ENCODE assay signal across 8 cellular contexts in genomic region chr5:111511174-111512025, GRCh38. TPM values are rescaled to one million over a fixed set of nuclear protein-coding genes. Genes with fewer than 3 reads are reported as not detected.
A peak's percentile ranks its signal among the peaks of the same experiment; 100 is the strongest.
DNase-seq lines count a peak whose midpoint lies in the region; FAIRE-seq and TF ChIP-seq lines count a peak whose summit lies in the region.

No MANE protein-coding gene starts in this region.

- peak overlapping the region; percentile 77 for H3K27ac ChIP-seq in GM23248

- intact Hi-C loops in dendritic cell treated with granulocyte-macrophage colony-stimulating factor and Interleukin-4, amounts not matched to agents 40 ng/mL and 50 ng/mL, for 4 days (cut with micrococcal nuclease), result loop anchor here (2.0 to 5.0 kb wide), 3 partner anchors 19 to 1011 kb away; partner anchors contain the start of gene WDR36

- peaks cover 59% of the 10 kb centered on the region for H3K79me2 ChIP-seq in GM23248 (ENCODE audit: insufficient read depth)

- peaks cover 15% of the 10 kb centered on the region; the same call in 1 of the 2 replicates for H3K4me1 ChIP-seq in GM23248 (ENCODE audit: insufficient read depth)

- no peaks in the 10 kb centered on the region for H3K9me2 ChIP-seq in GM23248 (ENCODE audit: insufficient read depth)

- H3K27me3 ChIP-seq in GM23248 (replicated peaks; ENCODE audit: insufficient read depth), result no peaks in the 10 kb centered on the region

- no peak for TF ChIP-seq POLR2A in NB4 (IDR thresholded peaks at IDR 0.05; ENCODE audit: extremely low read depth, insufficient read length)

- TF ChIP-seq CTCF in NB4 (IDR thresholded peaks at IDR 0.05; ENCODE audit: low read depth, low read length), result no peak
- no peak for TF ChIP-seq CTCF in mesothelial cell of epicardium (IDR thresholded peaks at IDR 0.05; ENCODE audit: unreplicated experiment)
- no peak for TF ChIP-seq CTCF in D721Med (IDR thresholded peaks at IDR 0.05; ENCODE audit: insufficient read depth, missing control alignments)

- no peaks in the 10 kb centered on the region for H3K27me3 Mint-ChIP-seq in dendritic cell treated with granulocyte-macrophage colony-stimulating factor and Interleukin-4, amounts not matched to agents 40 ng/mL and 50 ng/mL, for 4 days
- H3K27me3 Mint-ChIP-seq in mesothelial cell of epicardium (ENCODE audit: low read depth), result no peaks in the 10 kb centered on the region

- DNase-seq in ELR (ENCODE audit: low read depth) (peak; percentile 43), GM23248 (peak; percentile 64), NB4 (ENCODE audit: low read depth) (no peak), mesothelial cell of epicardium (ENCODE audit: low spot score in 2 of 2, unreplicated experiment in 2 of 2) (no peak), D341Med (ENCODE audit: low spot score) (no peak), D721Med (ENCODE audit: insufficient read length, low spot score) (no peak), KG1 (lab: John Stamatoyannopoulos, UW) (no peak)

- peaks cover 13% of the 10 kb centered on the region for H3K36me3 Mint-ChIP-seq in dendritic cell treated with granulocyte-macrophage colony-stimulating factor and Interleukin-4, amounts not matched to agents 40 ng/mL and 50 ng/mL, for 4 days (ENCODE audit: low read depth)
- no peaks in the 10 kb centered on the region for H3K36me3 Mint-ChIP-seq in mesothelial cell of epicardium

- H3K9ac ChIP-seq in GM23248, result peak overlapping the region; percentile 83

- H3K9me3 Mint-ChIP-seq in dendritic cell treated with granulocyte-macrophage colony-stimulating factor and Interleukin-4, amounts not matched to agents 40 ng/mL and 50 ng/mL, for 4 days, result no peaks in the 10 kb centered on the region
- H3K9me3 Mint-ChIP-seq in mesothelial cell of epicardium, result no peaks in the 10 kb centered on the region

- no peak for FAIRE-seq in D721Med (lab: Jason Lieb, UNC)

- H3K27ac Mint-ChIP-seq in dendritic cell treated with granulocyte-macrophage colony-stimulating factor and Interleukin-4, amounts not matched to agents 40 ng/mL and 50 ng/mL, for 4 days, result peak overlapping the region; percentile 96
- H3K27ac Mint-ChIP-seq in mesothelial cell of epicardium, result peak overlapping the region; percentile 99

- H3K4me2 ChIP-seq in GM23248 (ENCODE audit: unreplicated experiment), result peak overlapping the region; percentile 89

- peak overlapping the region; percentile 82 for H2AFZ ChIP-seq in GM23248

- no peaks in the 10 kb centered on the region for H4K20me1 ChIP-seq in GM23248 (ENCODE audit: insufficient read depth)

- H3K4me3 ChIP-seq in GM23248, result peak overlapping the region; percentile 89
- H3K4me3 ChIP-seq in NB4 (ENCODE audit: low read depth, low read length), result peak overlapping the region; percentile 85

- peak overlapping the region; percentile 97 for H3K4me3 Mint-ChIP-seq in dendritic cell treated with granulocyte-macrophage colony-stimulating factor and Interleukin-4, amounts not matched to agents 40 ng/mL and 50 ng/mL, for 4 days
- peak overlapping the region; percentile 95 for H3K4me3 Mint-ChIP-seq in mesothelial cell of epicardium

- no peaks in the 10 kb centered on the region for H3K9me3 ChIP-seq in GM23248 (ENCODE audit: low read depth)

- H3K4me1 Mint-ChIP-seq in dendritic cell treated with granulocyte-macrophage colony-stimulating factor and Interleukin-4, amounts not matched to agents 40 ng/mL and 50 ng/mL, for 4 days (ENCODE audit: low read depth), result peaks cover 36% of the 10 kb centered on the region
- H3K4me1 Mint-ChIP-seq in mesothelial cell of epicardium, result peaks cover 54% of the 10 kb centered on the region

- peaks cover 15% of the 10 kb centered on the region; the same call in 1 of the 2 replicates for H3F3A ChIP-seq in GM23248 (ENCODE audit: insufficient read depth)

- in situ Hi-C loops in GM23248 (cut with MboI), result no loop called here

- WGBS in GM23248 (ENCODE audit: low coverage in 1 of 2, low lambda C conversion rate in 2 of 2, missing lambda C conversion rate in 2 of 2), 2 experiments, result 1 to 2% methylated on average over 9 of the region's 9 CpGs

- H3K36me3 ChIP-seq in GM23248 (ENCODE audit: low read depth), result no peaks in the 10 kb centered on the region

RNA-seq across cellular contexts. Expression of gene STARD4, which starts 0.9 kb away (rescaled TPM):
- 40.1 and 45.3 TPM in 2 replicates for total RNA-seq in GM23248 (2014; rRNA removed; shearing (Covaris generic))
- polyA plus RNA-seq in GM23248 (2016; fragmentation: Nextera tagmentation; extraction: Ambion mirVana), result 21.1 and 24.4 TPM in 2 replicates
- 65.8 to 68.4 TPM (median 67.4 TPM) in 3 replicates for total RNA-seq in mesothelial cell of epicardium

Comparison
In these comparisons a context has a peak if more than half of its experiments do, and no peak if none do; other contexts are left out.
1. DNase-seq: peak in ELR (single experiment) and GM23248 (single experiment); none in NB4 (single experiment), mesothelial cell of epicardium (0 of 2), D341Med (single experiment), D721Med (single experiment) and KG1 (single experiment).